Comparison of ENCODE assay signal across 9 cellular contexts in the genomic region with DNA sequence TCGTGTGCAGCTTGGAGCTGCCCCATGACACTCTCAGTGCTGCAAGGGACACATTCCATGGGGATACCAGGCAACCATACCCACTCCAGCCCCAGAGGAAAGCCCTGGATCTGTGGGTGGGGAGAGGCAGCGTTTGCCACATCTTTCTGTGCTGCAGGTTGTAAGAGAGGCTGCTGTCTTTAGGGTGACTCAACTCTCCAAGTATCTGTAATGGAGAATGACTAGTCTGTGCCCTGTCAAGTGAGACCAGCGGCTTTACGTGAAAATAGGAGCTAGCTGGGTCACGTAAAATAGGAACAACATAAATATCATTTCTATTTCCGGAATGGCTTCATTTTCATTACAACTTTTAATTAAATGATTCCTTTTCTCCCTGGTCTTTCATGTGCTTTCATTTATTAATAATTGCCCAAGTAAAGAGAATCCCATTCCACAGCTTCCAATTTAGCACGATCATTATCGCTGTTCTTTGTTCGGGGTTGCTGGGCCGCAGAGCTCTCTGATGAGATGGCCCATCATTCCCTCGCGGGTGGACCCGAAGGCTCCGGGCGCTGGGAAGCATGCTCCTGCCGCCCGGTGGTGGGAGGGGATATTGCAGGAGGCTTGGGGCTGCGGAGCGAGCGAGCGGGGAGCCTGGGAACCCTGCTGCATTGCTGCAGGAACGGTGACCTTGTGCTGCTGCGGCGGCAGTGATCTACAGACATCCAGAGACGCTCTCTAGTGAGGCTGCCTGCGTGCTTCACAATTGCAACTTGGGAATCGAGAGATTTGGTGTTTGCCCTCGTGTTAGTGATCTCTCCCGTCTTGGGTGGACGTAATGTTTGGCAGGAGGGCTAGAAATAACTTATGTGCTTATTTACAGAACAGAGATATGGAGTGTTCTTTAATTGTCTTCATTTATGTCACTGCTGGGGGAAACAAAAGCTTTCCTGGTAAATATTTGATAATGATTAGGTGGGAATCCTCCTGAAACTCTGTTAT. TPM values are rescaled to one million over a fixed set of nuclear protein-coding genes. Genes with fewer than 3 reads are reported as not detected.
A peak's percentile ranks its signal among the peaks of the same experiment; 100 is the strongest.
DNase-seq lines count a peak whose midpoint lies in the region; ATAC-seq and TF ChIP-seq lines count a peak whose summit lies in the region.
"Had no signal": no experiment of that assay in that cellular context is flagged by ENCODE, and none has a peak within 500 bp of the region (broad histone marks: within the 10 kb centered on the region; RNA-seq: fewer than 3 reads in every experiment).

No MANE protein-coding gene starts in this region.

- H3K27ac ChIP-seq in PC-3 (ENCODE audit: low read length), result no peak overlapping the region

- CTCF ChIA-PET in PC-3 (lab: Charles Lee), result interaction anchor here (0.5 to 1.0 kb wide), 4 partner anchors 57 to 477 kb away, joined by 3 to 7 read pairs (median 4); no protein-coding TSS in a partner anchor

- no peaks in the 10 kb centered on the region for H4K20me1 ChIP-seq in PC-3 (ENCODE audit: low read length)

- no peak overlapping the region for H3K9ac ChIP-seq in PC-3 (ENCODE audit: low read length)

- H3K4me3 ChIP-seq in PC-3 (ENCODE audit: low read length) (peak overlapping the region; percentile 51), fibroblast of pulmonary artery (replicated peaks; ENCODE audit: low read depth, low read length) (peak overlapping the region; percentile 28)

- DNase-seq in ELF-1 (ENCODE audit: low read depth, low spot score) (peak; percentile 93), KBM-7 (peak; percentile 76), PC-3 (peak; percentile 71), fibroblast of pulmonary artery (ENCODE audit: low read depth) (peak; percentile 73), nucleus accumbens (lab: John Stamatoyannopoulos, UW) (peak in 50 of 56 donors; percentile 8 to 87 (median 55)), type B pancreatic cell (ENCODE audit: extremely low spot score, unreplicated experiment) (peak; percentile 91)
- DNase-seq in activated T-helper 1 cell treated with anti-CD3 and anti-CD28 coated beads, Interleukin-12 subunit alpha, Interleukin-12 subunit beta, Interleukin-2, Interleukin-4 antibody, amounts not matched to agents 30 ng/mL and 10 ng/mL and 1 ng/mL, durations not matched to agents 14 hours and 24 hours and 36 hours (ENCODE audit: low spot score), result peak; percentile 48

- no peaks in the 10 kb centered on the region for H3F3A ChIP-seq in PC-3 (ENCODE audit: low read length, unreplicated experiment)

- no peaks in the 10 kb centered on the region for H3K36me3 Mint-ChIP-seq in activated T-helper 1 cell treated with anti-CD3 and anti-CD28 coated beads, Interleukin-12 subunit alpha, Interleukin-12 subunit beta, Interleukin-2, Interleukin-4 antibody, amounts not matched to agents 30 ng/mL and 10 ng/mL and 1 ng/mL, durations not matched to agents 14 hours and 24 hours and 36 hours (ENCODE audit: low read depth)
- no peaks in the 10 kb centered on the region for H3K36me3 Mint-ChIP-seq in type B pancreatic cell

- H3K9me3 ChIP-seq in PC-3 (ENCODE audit: low read length), result no peaks in the 10 kb centered on the region

- BruUV-seq in PC-3 (replicated peaks; lab: Mats Ljungman, UMichigan), result no TSS peak

- H3K27ac Mint-ChIP-seq in activated T-helper 1 cell treated with anti-CD3 and anti-CD28 coated beads, Interleukin-12 subunit alpha, Interleukin-12 subunit beta, Interleukin-2, Interleukin-4 antibody, amounts not matched to agents 30 ng/mL and 10 ng/mL and 1 ng/mL, durations not matched to agents 14 hours and 24 hours and 36 hours, result no peak overlapping the region
- H3K27ac Mint-ChIP-seq in type B pancreatic cell, result no peak overlapping the region

- intact Hi-C loops in PC-3 (cut with micrococcal nuclease), result loop anchor here (1.0 kb wide), 1 partner anchor 213 kb away; no protein-coding TSS in a partner anchor
- intact Hi-C loops in activated T-helper 1 cell treated with anti-CD3 and anti-CD28 coated beads, Interleukin-12 subunit alpha, Interleukin-12 subunit beta, Interleukin-2, Interleukin-4 antibody, amounts not matched to agents 30 ng/mL and 10 ng/mL and 1 ng/mL, durations not matched to agents 14 hours and 24 hours and 36 hours (cut with micrococcal nuclease), result loop anchor here (1.0 kb wide), 3 partner anchors 213 to 482 kb away; a partner anchor contains a TSS

- H3K27me3 Mint-ChIP-seq in activated T-helper 1 cell treated with anti-CD3 and anti-CD28 coated beads, Interleukin-12 subunit alpha, Interleukin-12 subunit beta, Interleukin-2, Interleukin-4 antibody, amounts not matched to agents 30 ng/mL and 10 ng/mL and 1 ng/mL, durations not matched to agents 14 hours and 24 hours and 36 hours (ENCODE audit: insufficient read depth), result peaks cover 64% of the 10 kb centered on the region
- H3K27me3 Mint-ChIP-seq in type B pancreatic cell, result peaks cover 82% of the 10 kb centered on the region

- H3K79me2 ChIP-seq in PC-3 (ENCODE audit: low read length), result no peaks in the 10 kb centered on the region

- POLR2A ChIA-PET in PC-3 (lab: Charles Lee; ENCODE audit: unreplicated experiment), result no interaction called here

- no peaks in the 10 kb centered on the region for H3K9me2 ChIP-seq in PC-3 (replicated peaks; ENCODE audit: low read length)

- peak overlapping the region; percentile 66 for H3K4me3 Mint-ChIP-seq in activated T-helper 1 cell treated with anti-CD3 and anti-CD28 coated beads, Interleukin-12 subunit alpha, Interleukin-12 subunit beta, Interleukin-2, Interleukin-4 antibody, amounts not matched to agents 30 ng/mL and 10 ng/mL and 1 ng/mL, durations not matched to agents 14 hours and 24 hours and 36 hours
- H3K4me3 Mint-ChIP-seq in type B pancreatic cell, result peak overlapping the region; percentile 57

- peaks cover 9% of the 10 kb centered on the region for H3K4me1 Mint-ChIP-seq in activated T-helper 1 cell treated with anti-CD3 and anti-CD28 coated beads, Interleukin-12 subunit alpha, Interleukin-12 subunit beta, Interleukin-2, Interleukin-4 antibody, amounts not matched to agents 30 ng/mL and 10 ng/mL and 1 ng/mL, durations not matched to agents 14 hours and 24 hours and 36 hours (ENCODE audit: low read depth)
- peaks cover 7% of the 10 kb centered on the region for H3K4me1 Mint-ChIP-seq in type B pancreatic cell (ENCODE audit: unreplicated experiment)

- peak overlapping the region; percentile 75 for H3K4me2 ChIP-seq in PC-3 (ENCODE audit: low read length)

- TF ChIP-seq CTCF in PC-3 (conservative IDR thresholded peaks at IDR 0.05; ENCODE audit: low read depth, low read length) (peak; percentile 87), fibroblast of pulmonary artery (IDR thresholded peaks at IDR 0.05; ENCODE audit: low read length, missing control alignments) (peak; percentile 91), type B pancreatic cell (conservative IDR thresholded peaks at IDR 0.05) (peak; percentile 93)

- in situ Hi-C loops in KBM-7 (cut with MboI; ENCODE audit: low pct_unique_long_range_greater_than_20kb, low sequenced_read_pairs), result loop anchor here (25.0 kb wide), 1 partner anchor 223 kb away; a partner anchor contains a TSS

- H3K27me3 ChIP-seq in PC-3 (ENCODE audit: low read length), result peaks cover 20% of the 10 kb centered on the region

- peak overlapping the region; percentile 62 for H2AFZ ChIP-seq in PC-3 (ENCODE audit: low read length)

- no peaks in the 10 kb centered on the region for H3K9me3 Mint-ChIP-seq in activated T-helper 1 cell treated with anti-CD3 and anti-CD28 coated beads, Interleukin-12 subunit alpha, Interleukin-12 subunit beta, Interleukin-2, Interleukin-4 antibody, amounts not matched to agents 30 ng/mL and 10 ng/mL and 1 ng/mL, durations not matched to agents 14 hours and 24 hours and 36 hours
- no peaks in the 10 kb centered on the region for H3K9me3 Mint-ChIP-seq in type B pancreatic cell

- H3K36me3 ChIP-seq in PC-3 (ENCODE audit: low read depth, low read length), result no peaks in the 10 kb centered on the region

- H3K4me1 ChIP-seq in PC-3 (ENCODE audit: insufficient read depth, low read length), result peaks cover 6% of the 10 kb centered on the region; the same call in 1 of the 2 replicates

- ATAC-seq in GM21825 (IDR thresholded peaks at IDR 0.05; ENCODE audit: unreplicated experiment), result peak; percentile 98
- ATAC-seq in PC-3, result peak; percentile 96

RNA-seq across cellular contexts. Expression of a gene that starts 10.6 kb away (rescaled TPM):
- not detected in 2 replicates for total RNA-seq in PC-3 (2014; rRNA removed)
- total RNA-seq in activated T-helper 1 cell treated with anti-CD3 and anti-CD28 coated beads, Interleukin-12 subunit alpha, Interleukin-12 subunit beta, Interleukin-2, Interleukin-4 antibody, amounts not matched to agents 30 ng/mL and 10 ng/mL and 1 ng/mL, durations not matched to agents 14 hours and 24 hours and 36 hours, result not detected in 2 replicates
- total RNA-seq in type B pancreatic cell (ENCODE audit: low replicate concordance), result not detected in 2 replicates
- total RNA-seq: mononuclear cell had no signal

RNA-seq across cellular contexts. Expression of a gene that starts 59.4 kb away (rescaled TPM):
- total RNA-seq in PC-3 (2014; rRNA removed) (not detected in 2 replicates), type B pancreatic cell (ENCODE audit: low replicate concordance) (3.3 and 16.9 TPM in 2 replicates)
- not detected in 2 replicates for total RNA-seq in activated T-helper 1 cell treated with anti-CD3 and anti-CD28 coated beads, Interleukin-12 subunit alpha, Interleukin-12 subunit beta, Interleukin-2, Interleukin-4 antibody, amounts not matched to agents 30 ng/mL and 10 ng/mL and 1 ng/mL, durations not matched to agents 14 hours and 24 hours and 36 hours
- total RNA-seq: mononuclear cell had no signal
